Comparison of ENCODE assay signal across 8 cellular contexts in genomic region chr7:73701357-73701995, GRCh38.
DNase-seq lines count a peak whose midpoint lies in the region; ATAC-seq and TF ChIP-seq lines count a peak whose summit lies in the region.

No MANE protein-coding gene starts in this region.

- peak; percentile 16 for ATAC-seq in activated naive CD8-positive, alpha-beta T cell treated with anti-CD3 and anti-CD28 coated beads, Interleukin-2, amount 50 U/mL, for 24 hours
- ATAC-seq in GM21367 (IDR thresholded peaks at IDR 0.05; ENCODE audit: unreplicated experiment), result no peak

- H3K9me3 Mint-ChIP-seq in activated naive CD8-positive, alpha-beta T cell treated with anti-CD3 and anti-CD28 coated beads, Interleukin-2, amount 50 U/mL, for 24 hours, result no peaks in the 10 kb centered on the region

- no peak overlapping the region for H3K4me3 ChIP-seq in LNCaP clone FGC (ENCODE audit: low read depth, low read length)
- no peak overlapping the region for H3K4me3 ChIP-seq in tibial artery
- no peak overlapping the region for H3K4me3 ChIP-seq in effector memory CD4-positive, alpha-beta T cell (ENCODE audit: insufficient read depth, low read depth, low read length, poor library complexity, severe bottlenecking)

- peaks cover 0 to 24% (median 23%) of the 10 kb centered on the region in 4 donors for H3K4me1 ChIP-seq in tibial artery
- no peaks in the 10 kb centered on the region for H3K4me1 ChIP-seq in effector memory CD4-positive, alpha-beta T cell (ENCODE audit: control insufficient read depth, insufficient read depth, low read length, poor library complexity, severe bottlenecking)

- no peak overlapping the region for H3K27ac Mint-ChIP-seq in activated naive CD8-positive, alpha-beta T cell treated with anti-CD3 and anti-CD28 coated beads, Interleukin-2, amount 50 U/mL, for 24 hours

- TF ChIP-seq CTCF in LNCaP clone FGC (IDR thresholded peaks at IDR 0.05; ENCODE audit: control insufficient read depth, extremely low read depth, insufficient read depth), result peak; percentile 34
- TF ChIP-seq CTCF in tibial artery (IDR thresholded peaks at IDR 0.05), result peak; percentile 33 to 37

- H3K27me3 Mint-ChIP-seq in activated naive CD8-positive, alpha-beta T cell treated with anti-CD3 and anti-CD28 coated beads, Interleukin-2, amount 50 U/mL, for 24 hours, result no peaks in the 10 kb centered on the region

- H3K36me3 Mint-ChIP-seq in activated naive CD8-positive, alpha-beta T cell treated with anti-CD3 and anti-CD28 coated beads, Interleukin-2, amount 50 U/mL, for 24 hours (ENCODE audit: low read depth), result peaks cover 13% of the 10 kb centered on the region

- no peaks in the 10 kb centered on the region for H3K27me3 ChIP-seq in tibial artery
- no peaks in the 10 kb centered on the region for H3K27me3 ChIP-seq in effector memory CD4-positive, alpha-beta T cell (replicated peaks; ENCODE audit: control insufficient read depth, insufficient read depth, low read length, poor library complexity, severe bottlenecking)

- peaks cover 11 to 68% (median 44%) of the 10 kb centered on the region in 3 donors for H3K36me3 ChIP-seq in tibial artery
- H3K36me3 ChIP-seq in effector memory CD4-positive, alpha-beta T cell (ENCODE audit: control insufficient read depth, insufficient read depth, low read length), result peaks cover 31% of the 10 kb centered on the region

- peaks cover 6% of the 10 kb centered on the region for H3K4me1 Mint-ChIP-seq in activated naive CD8-positive, alpha-beta T cell treated with anti-CD3 and anti-CD28 coated beads, Interleukin-2, amount 50 U/mL, for 24 hours

- no peak overlapping the region for H3K4me3 Mint-ChIP-seq in activated naive CD8-positive, alpha-beta T cell treated with anti-CD3 and anti-CD28 coated beads, Interleukin-2, amount 50 U/mL, for 24 hours

- H3K9me3 ChIP-seq in tibial artery, result no peaks in the 10 kb centered on the region
- H3K9me3 ChIP-seq in effector memory CD4-positive, alpha-beta T cell (ENCODE audit: control insufficient read depth, low read length), result no peaks in the 10 kb centered on the region

- no peak overlapping the region for H3K27ac ChIP-seq in tibial artery
- no peak overlapping the region for H3K27ac ChIP-seq in effector memory CD4-positive, alpha-beta T cell (ENCODE audit: insufficient read depth, low read length, poor library complexity, severe bottlenecking)

- intact Hi-C loops in tibial artery (cut with DNase I; ENCODE audit: low total_unique reads), result no loop called here

- DNase-seq in NK-92 treated with Interleukin-12 subunit alpha and Interleukin-12 subunit beta, amount 100 ng/mL, for 24 hours (lab: John Stamatoyannopoulos, UW), result peak; percentile 20
- DNase-seq in NK-92 (lab: John Stamatoyannopoulos, UW; ENCODE audit: unreplicated experiment), result no peak
- no peak for DNase-seq in LNCaP clone FGC (ENCODE audit: low read depth)
- peak; percentile 44 for DNase-seq in activated naive CD8-positive, alpha-beta T cell treated with anti-CD3 and anti-CD28 coated beads, Interleukin-2, amount 50 U/mL, for 24 hours
- DNase-seq in iPS-NIHi7 (ENCODE audit: extremely low spot score), result peak; percentile 91
- DNase-seq in tibial artery, result no peak
- no peak for DNase-seq in effector memory CD4-positive, alpha-beta T cell

Comparison
In these comparisons a context has a peak if more than half of its experiments do, and no peak if none do; other contexts are left out.
1. DNase-seq: peak in NK-92 treated with Interleukin-12 subunit alpha and Interleukin-12 subunit beta, amount 100 ng/mL, for 24 hours (single experiment), activated naive CD8-positive, alpha-beta T cell treated with anti-CD3 and anti-CD28 coated beads, Interleukin-2, amount 50 U/mL, for 24 hours (single experiment) and iPS-NIHi7 (single experiment); none in NK-92 (single experiment), LNCaP clone FGC (single experiment), tibial artery (0 of 2) and effector memory CD4-positive, alpha-beta T cell (0 of 3).